10 cellular contexts compared by ENCODE assay signal in genomic region chr2:64943387-64944150, GRCh38. TPM values are rescaled to one million over a fixed set of nuclear protein-coding genes. Genes with fewer than 3 reads are reported as not detected.
DNase-seq lines count a peak whose midpoint lies in the region; ATAC-seq and TF ChIP-seq lines count a peak whose summit lies in the region.
"Had no signal": no experiment of that assay in that cellular context is flagged by ENCODE, and none has a peak within 500 bp of the region (broad histone marks: within the 10 kb centered on the region; RNA-seq: fewer than 3 reads in every experiment).

No MANE protein-coding gene starts in this region.

- H3K27me3 ChIP-seq in body of pancreas = no peaks in the 10 kb centered on the region
- no peaks in the 10 kb centered on the region for H3K27me3 ChIP-seq in left lung
- no peaks in the 10 kb centered on the region for H3K27me3 ChIP-seq in upper lobe of right lung

- peaks cover 2% of the 10 kb centered on the region for H3K27me3 Mint-ChIP-seq in activated CD8-positive, alpha-beta T cell treated with anti-CD3 and anti-CD28 coated beads for 36 hours

- TF ChIP-seq POLR2A in body of pancreas (IDR thresholded peaks at IDR 0.05) = no peak

- TF ChIP-seq CTCF in body of pancreas (IDR thresholded peaks at IDR 0.05) (no peak), left lung (IDR thresholded peaks at IDR 0.05) (no peak), upper lobe of right lung (IDR thresholded peaks at IDR 0.05) (no peak)
- TF ChIP-seq CTCF in activated CD8-positive, alpha-beta T cell treated with anti-CD3 and anti-CD28 coated beads for 36 hours (IDR thresholded peaks at IDR 0.05) = no peak

- H3K36me3 Mint-ChIP-seq in activated CD8-positive, alpha-beta T cell treated with anti-CD3 and anti-CD28 coated beads for 36 hours (ENCODE audit: low read depth) = peaks cover 2% of the 10 kb centered on the region

- no peaks in the 10 kb centered on the region for H3K9me3 Mint-ChIP-seq in activated CD8-positive, alpha-beta T cell treated with anti-CD3 and anti-CD28 coated beads for 36 hours

- H3K4me3 Mint-ChIP-seq in activated CD8-positive, alpha-beta T cell treated with anti-CD3 and anti-CD28 coated beads for 36 hours = no peak overlapping the region

- CTCF ChIA-PET in activated CD8-positive, alpha-beta T cell treated with anti-CD3 and anti-CD28 coated beads for 36 hours (lab: Charles Lee) = interaction anchor here (1.3 kb wide), 2 partner anchors 34 to 121 kb away, joined by 3 read pairs; no protein-coding TSS in a partner anchor

- DNase-seq in NCI-H1694 (lab: John Stamatoyannopoulos, UW) (peak; percentile 1), NCI-H1694 treated with DMSO at 0.1 percent for 48 hours (lab: John Stamatoyannopoulos, UW) (no peak), body of pancreas (peak; percentile 27 to 93 (median 42)), left lung (no peak), upper lobe of right lung (peak; percentile 64), activated gamma-delta T cell treated with Interleukin-2 at 50 U/mL for 16 hours (no peak)
- DNase-seq in activated naive CD4-positive, alpha-beta T cell treated with Interleukin-2 at 50 U/mL for 16 hours = no peak
- DNase-seq in activated CD8-positive, alpha-beta T cell treated with anti-CD3 and anti-CD28 coated beads for 36 hours = no peak
- DNase-seq: 8988T, OCI-M1 had no signal

- H3K4me1 ChIP-seq in body of pancreas (no peaks in the 10 kb centered on the region), left lung (peaks cover 0 to 41% of the 10 kb centered on the region in 2 donors), upper lobe of right lung (peaks cover 11% of the 10 kb centered on the region)

- H3K36me3 ChIP-seq in body of pancreas (replicated peaks in 1 of 2; ENCODE audit: insufficient read depth in 1 of 2, low read depth in 2 of 2) (no peaks in the 10 kb centered on the region), left lung (no peaks in the 10 kb centered on the region), upper lobe of right lung (no peaks in the 10 kb centered on the region)

- H3K4me1 Mint-ChIP-seq in activated CD8-positive, alpha-beta T cell treated with anti-CD3 and anti-CD28 coated beads for 36 hours (ENCODE audit: low read depth) = peaks cover 36% of the 10 kb centered on the region

- no peak overlapping the region for H3K27ac ChIP-seq in body of pancreas
- no peak overlapping the region for H3K27ac ChIP-seq in left lung
- no peak overlapping the region for H3K27ac ChIP-seq in upper lobe of right lung

- no peak overlapping the region for H3K4me3 ChIP-seq in body of pancreas
- no peak overlapping the region for H3K4me3 ChIP-seq in left lung
- H3K4me3 ChIP-seq in upper lobe of right lung = no peak overlapping the region

- H3K9me3 ChIP-seq in body of pancreas = no peaks in the 10 kb centered on the region
- no peaks in the 10 kb centered on the region for H3K9me3 ChIP-seq in left lung
- H3K9me3 ChIP-seq in upper lobe of right lung = no peaks in the 10 kb centered on the region

- no peak overlapping the region for H3K27ac Mint-ChIP-seq in activated CD8-positive, alpha-beta T cell treated with anti-CD3 and anti-CD28 coated beads for 36 hours

- 57 to 65% methylated on average over 7 to 12 of the region's 12 CpGs for WGBS in body of pancreas, 2 donors

- ATAC-seq in body of pancreas (peak; percentile 57), left lung (peak; percentile 52), upper lobe of right lung (peak; percentile 43)
- ATAC-seq in activated CD8-positive, alpha-beta T cell treated with anti-CD3 and anti-CD28 coated beads for 36 hours = no peak

- intact Hi-C loops in body of pancreas (cut with DNase I) (no loop called here), left lung (cut with DNase I) (no loop called here), upper lobe of right lung (cut with DNase I) (no loop called here)
- intact Hi-C loops in activated CD8-positive, alpha-beta T cell treated with anti-CD3 and anti-CD28 coated beads for 36 hours (cut with micrococcal nuclease) = no loop called here

- POLR2A ChIA-PET in activated CD8-positive, alpha-beta T cell treated with anti-CD3 and anti-CD28 coated beads for 36 hours (lab: Charles Lee) = no interaction called here

RNA-seq across cellular contexts. Expression of gene SLC1A4, which starts 45.6 kb away (rescaled TPM):
- 10 to 100 TPM; 14.5 to 25.4 TPM for total RNA-seq in body of pancreas
- 10 to 100 TPM; 16.9 to 21.9 TPM for total RNA-seq in left lung
- 12.2 TPM for total RNA-seq in upper lobe of right lung
- total RNA-seq in activated CD8-positive, alpha-beta T cell treated with anti-CD3 and anti-CD28 coated beads for 36 hours = 10 to 100 TPM; 14.6 to 14.9 TPM

Comparison
In these comparisons a context has a peak if more than half of its experiments do, and no peak if none do; other contexts are left out.
1. DNase-seq: peak in NCI-H1694 (single experiment), body of pancreas (4 of 4) and upper lobe of right lung (single experiment); none in NCI-H1694 treated with DMSO at 0.1 percent for 48 hours (single experiment), left lung (0 of 2), activated naive CD4-positive, alpha-beta T cell treated with Interleukin-2 at 50 U/mL for 16 hours (single experiment), activated gamma-delta T cell treated with Interleukin-2 at 50 U/mL for 16 hours (single experiment) and activated CD8-positive, alpha-beta T cell treated with anti-CD3 and anti-CD28 coated beads for 36 hours (single experiment).